20 cellular contexts compared by ENCODE assay signal in genomic region chr2:212088353-212088752, GRCh38.
"Had no signal": no experiment of that assay in that cellular context is flagged by ENCODE, and none has a peak within 500 bp of the region (broad histone marks: within the 10 kb centered on the region; RNA-seq: fewer than 3 reads in every experiment).

No MANE protein-coding gene starts in this region.

- H3K27me3 ChIP-seq: breast epithelium, foreskin keratinocyte, heart left ventricle, right atrium auricular region, tibial nerve, vagina had no signal

- DNase-seq: activated CD4-positive, alpha-beta T cell treated with anti-CD3 and anti-CD28 coated beads, Interleukin-2, amount 10 ng/mL, durations not matched to agents 24 days and 14 days; activated CD4-positive, CD25-positive, alpha-beta regulatory T cell; activated CD8-positive, alpha-beta memory T cell treated with anti-CD3 and anti-CD28 coated beads for 24 hours; activated naive CD8-positive, alpha-beta T cell treated with anti-CD3 and anti-CD28 coated beads, Interleukin-2, amount 10 ng/mL, durations not matched to agents 7 days and 5 days; anterior cingulate cortex; cerebellar nuclear complex; effector memory CD4-positive, alpha-beta T cell; foreskin keratinocyte; heart left ventricle; immature natural killer cell; mesendoderm; occipital lobe; small intestine; stimulated activated CD4-positive, alpha-beta T cell treated with anti-CD3 and anti-CD28 coated beads, Interleukin-4, amount 100 ng/mL, for 24 hours; stimulated activated naive CD4-positive, alpha-beta T cell; substantia nigra had no signal

- H3K4me1 ChIP-seq: breast epithelium, heart left ventricle, right atrium auricular region, tibial nerve, vagina had no signal

- H3K27ac ChIP-seq: breast epithelium, foreskin keratinocyte, heart left ventricle, right atrium auricular region, tibial nerve, vagina had no signal

- H3K9me3 ChIP-seq: breast epithelium, heart left ventricle, right atrium auricular region, tibial nerve, vagina had no signal

- ATAC-seq: foreskin keratinocyte, heart left ventricle had no signal

- H3K4me3 ChIP-seq: breast epithelium, heart left ventricle, right atrium auricular region, tibial nerve, vagina had no signal

- H3K36me3 ChIP-seq: breast epithelium, heart left ventricle, right atrium auricular region, tibial nerve, vagina had no signal
